Comparison of ENCODE assay signal across 27 cellular contexts in the genomic region with DNA sequence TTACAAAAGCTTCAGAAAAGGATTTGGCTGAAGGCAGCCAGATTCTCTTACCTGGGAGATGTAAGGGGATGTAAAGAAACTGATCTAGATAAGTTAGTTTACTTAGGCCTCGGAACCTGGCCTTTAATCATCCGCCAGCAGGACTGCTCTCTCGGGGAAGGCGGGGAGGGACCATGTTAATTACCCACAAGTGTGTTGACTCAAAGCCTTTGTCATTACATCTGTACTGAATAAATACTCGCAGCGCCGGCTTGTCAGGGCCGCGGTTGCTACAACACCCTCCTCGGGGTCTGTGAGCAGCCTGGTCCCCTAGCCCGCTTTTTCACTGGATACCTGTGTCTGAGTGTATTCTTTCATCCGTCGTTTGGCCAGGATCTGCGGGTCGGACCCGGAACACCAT. TPM values are rescaled to one million over a fixed set of nuclear protein-coding genes. Genes with fewer than 3 reads are reported as not detected.
DNase-seq lines count a peak whose midpoint lies in the region; ATAC-seq and TF ChIP-seq lines count a peak whose summit lies in the region.
"Had no signal": no experiment of that assay in that cellular context is flagged by ENCODE, and none has a peak within 500 bp of the region (broad histone marks: within the 10 kb centered on the region; RNA-seq: fewer than 3 reads in every experiment).

No MANE protein-coding gene starts in this region.

- ATAC-seq in GM21576 (IDR thresholded peaks at IDR 0.05; ENCODE audit: unreplicated experiment), result no peak
- ATAC-seq: activated T-cell treated with anti-CD3 and anti-CD28 coated beads, Interleukin-2, amount 50 U/mL, for 4 hours; foreskin keratinocyte; GM12878; lower lobe of right lung; Panc1; stimulated activated memory B cell treated with anti-CD40 and anti-IgM and Interleukin-4, amounts not matched to agents 10 μg/mL and 1 μg/mL and 100 μg/mL, for 72 hours had no signal

- TF ChIP-seq CTCF in endodermal cell (conservative IDR thresholded peaks at IDR 0.05) (no peak), neutrophil (IDR thresholded peaks at IDR 0.05) (no peak)

- H3K9ac ChIP-seq in endodermal cell (ENCODE audit: extremely low read depth, low read length, poor library complexity, severe bottlenecking), result no peak overlapping the region

- H3K4me1 Mint-ChIP-seq in endodermal cell, result no peaks in the 10 kb centered on the region

- H3K27me3 ChIP-seq in endodermal cell (ENCODE audit: control insufficient read depth, insufficient read depth, low read length, poor library complexity, severe bottlenecking) (no peaks in the 10 kb centered on the region), neutrophil (no peaks in the 10 kb centered on the region), SJCRH30 (no peaks in the 10 kb centered on the region)
- H3K27me3 ChIP-seq: brain microvascular endothelial cell, foreskin keratinocyte, SJSA1, spleen, suprapubic skin had no signal

- no peaks in the 10 kb centered on the region for H3K27me3 Mint-ChIP-seq in endodermal cell (ENCODE audit: insufficient read depth)
- H3K27me3 Mint-ChIP-seq: stimulated activated memory B cell treated with anti-CD40 and anti-IgM and Interleukin-4, amounts not matched to agents 10 μg/mL and 1 μg/mL and 100 μg/mL, for 72 hours had no signal

- H3K27ac Mint-ChIP-seq in endodermal cell, result no peak overlapping the region
- H3K27ac Mint-ChIP-seq: stimulated activated memory B cell treated with anti-CD40 and anti-IgM and Interleukin-4, amounts not matched to agents 10 μg/mL and 1 μg/mL and 100 μg/mL, for 72 hours had no signal

- WGBS in endodermal cell (ENCODE audit: insufficient coverage in 1 of 2, insufficient read length in 1 of 2), 2 experiments, result 90 to 94% methylated on average over 16 of the region's 16 CpGs

- H3K9me3 ChIP-seq in endodermal cell (ENCODE audit: control insufficient read depth, low read length) (peaks cover 69% of the 10 kb centered on the region), neutrophil (no peaks in the 10 kb centered on the region), SJCRH30 (replicated peaks) (peaks cover 3% of the 10 kb centered on the region; the same call in 1 of the 2 replicates)
- H3K9me3 ChIP-seq: lower lobe of right lung, SJSA1, spleen, suprapubic skin had no signal

- peaks cover 39% of the 10 kb centered on the region for H3K36me3 Mint-ChIP-seq in endodermal cell (ENCODE audit: low read depth)

- H3K4me3 ChIP-seq in endodermal cell (ENCODE audit: low read length), result peak overlapping the region; percentile 30
- no peak overlapping the region for H3K4me3 ChIP-seq in neutrophil (ENCODE audit: low read depth in 1 of 2, low read length in 1 of 2)
- H3K4me3 ChIP-seq in SJCRH30, result no peak overlapping the region
- H3K4me3 ChIP-seq: GM12878, lower lobe of right lung, SJSA1, spleen, suprapubic skin had no signal

- peaks cover 39% of the 10 kb centered on the region for H3K9me3 Mint-ChIP-seq in endodermal cell
- H3K9me3 Mint-ChIP-seq: activated T-cell treated with anti-CD3 and anti-CD28 coated beads, Interleukin-2, amount 50 U/mL, for 4 hours; stimulated activated memory B cell treated with anti-CD40 and anti-IgM and Interleukin-4, amounts not matched to agents 10 μg/mL and 1 μg/mL and 100 μg/mL, for 72 hours had no signal

- no peak overlapping the region for H3K27ac ChIP-seq in endodermal cell (ENCODE audit: low read depth, low read length)
- H3K27ac ChIP-seq in neutrophil, result peak overlapping the region; percentile 18
- H3K27ac ChIP-seq in SJCRH30, result no peak overlapping the region
- H3K27ac ChIP-seq: brain microvascular endothelial cell, foreskin keratinocyte, lower lobe of right lung, SJSA1, spleen, suprapubic skin had no signal

- no peaks in the 10 kb centered on the region for H3K4me1 ChIP-seq in endodermal cell (ENCODE audit: control insufficient read depth, insufficient read depth, low read length)
- H3K4me1 ChIP-seq in neutrophil (ENCODE audit: control insufficient read depth in 1 of 2, insufficient read depth in 1 of 2, low read depth in 1 of 2, low read length in 1 of 2), result peaks cover 16 to 57% of the 10 kb centered on the region in 2 experiments
- H3K4me1 ChIP-seq in SJCRH30, result no peaks in the 10 kb centered on the region
- H3K4me1 ChIP-seq: foreskin keratinocyte, SJSA1 had no signal

- peaks cover 23% of the 10 kb centered on the region for H3K36me3 ChIP-seq in endodermal cell (ENCODE audit: control insufficient read depth, insufficient read depth, low read length)
- peaks cover 23% of the 10 kb centered on the region for H3K36me3 ChIP-seq in neutrophil
- peaks cover 13% of the 10 kb centered on the region for H3K36me3 ChIP-seq in SJCRH30
- H3K36me3 ChIP-seq: brain microvascular endothelial cell, lower lobe of right lung, suprapubic skin had no signal

- H3K4me3 Mint-ChIP-seq in endodermal cell, result no peak overlapping the region
- H3K4me3 Mint-ChIP-seq: activated T-cell treated with anti-CD3 and anti-CD28 coated beads, Interleukin-2, amount 50 U/mL, for 4 hours; stimulated activated memory B cell treated with anti-CD40 and anti-IgM and Interleukin-4, amounts not matched to agents 10 μg/mL and 1 μg/mL and 100 μg/mL, for 72 hours had no signal

- DNase-seq in DMS53 (lab: John Stamatoyannopoulos, UW) (peak; percentile 80), NCI-H1930 (lab: John Stamatoyannopoulos, UW) (peak; percentile 16 to 26), endodermal cell (no peak), SJCRH30 (no peak), UCSD-AML1 (lab: John Stamatoyannopoulos, UW; ENCODE audit: unreplicated experiment) (no peak)
- DNase-seq: ACHN; activated CD4-positive, alpha-beta T cell treated with anti-CD3 and anti-CD28 coated beads for 4 hours; activated naive CD4-positive, alpha-beta T cell; activated T-cell treated with anti-CD3 and anti-CD28 coated beads, Interleukin-2, amount 50 U/mL, for 4 hours; brain microvascular endothelial cell; COR-L47; effector CD8-positive, alpha-beta T cell; foreskin keratinocyte; H7; lower lobe of right lung; NCI-H226; nucleus accumbens; spleen; stimulated activated CD4-positive, alpha-beta T cell treated with anti-CD3 and anti-CD28 coated beads, Interleukin-2, amount 100 ng/mL, for 48 hours; T-helper 1 cell had no signal

RNA-seq across cellular contexts. Expression of a gene that starts 6.7 kb away (rescaled TPM):
- 10 to 100 TPM; 20.5 to 29.3 TPM for total RNA-seq in endodermal cell
- 39.0 TPM for polyA plus RNA-seq in endodermal cell (2013, experiment 1 of 2)
- polyA plus RNA-seq in endodermal cell (2013, experiment 2 of 2), result 37.2 TPM
- 66.9 and 72.2 TPM in 2 replicates for total RNA-seq in SJCRH30 (2014; rRNA removed; shearing (Covaris generic))

Comparison
In these comparisons a context has a peak if more than half of its experiments do, and no peak if none do; other contexts are left out.
1. DNase-seq: peak in DMS53 (single experiment) and NCI-H1930 (2 of 2); none in endodermal cell (single experiment), SJCRH30 (0 of 2) and UCSD-AML1 (single experiment).